8 cellular contexts compared by ENCODE assay signal in the genomic region with DNA sequence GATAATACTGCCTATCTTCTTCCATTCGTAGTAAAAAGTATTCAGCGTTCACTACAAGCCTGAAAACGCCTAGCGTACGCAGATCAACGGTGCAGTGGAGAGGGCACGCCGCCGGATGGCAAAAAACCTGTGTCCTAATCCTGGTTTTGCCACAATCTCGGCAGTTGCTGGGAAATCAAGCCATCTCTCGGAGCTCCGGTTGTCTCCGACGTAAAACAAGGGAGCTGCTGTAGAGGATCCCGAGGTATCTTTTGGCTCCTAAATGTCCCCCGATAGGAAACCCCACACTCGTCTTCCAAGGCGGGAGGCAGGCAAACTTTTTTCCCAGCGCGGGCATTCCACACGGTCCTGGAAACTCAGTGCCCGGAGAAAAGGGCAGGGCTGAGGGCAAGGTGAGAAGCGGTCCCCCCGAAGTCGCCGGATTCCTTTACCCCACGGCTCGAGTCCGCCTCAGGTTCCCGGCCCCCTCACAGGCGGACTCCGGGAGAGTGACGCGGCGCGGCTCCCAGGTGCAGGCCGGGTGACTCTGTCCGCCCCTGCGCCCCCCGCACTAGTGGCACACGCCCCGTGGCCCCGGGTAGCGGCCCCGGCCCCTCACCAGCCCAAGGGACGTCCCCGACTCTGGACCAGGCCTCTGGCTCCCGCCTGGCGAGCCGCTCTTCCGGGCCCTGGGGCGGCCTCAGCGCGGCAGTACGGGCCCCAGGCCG. TPM values are rescaled to one million over a fixed set of nuclear protein-coding genes. Genes with fewer than 3 reads are reported as not detected.
DNase-seq lines count a peak whose midpoint lies in the region; ATAC-seq and TF ChIP-seq lines count a peak whose summit lies in the region.

No MANE protein-coding gene starts in this region.

- TF ChIP-seq EP300 in SK-N-SH (IDR thresholded peaks at IDR 0.05; ENCODE audit: borderline replicate concordance in 1 of 2, low read depth in 1 of 2, low read length in 1 of 2): no peak

- TF ChIP-seq CTCF in GM12873 (IDR thresholded peaks at IDR 0.05; ENCODE audit: insufficient read depth, low read depth, low read length, missing control alignments): peak; percentile 36
- peak; percentile 19; the same call in 1 of the 2 replicates for TF ChIP-seq CTCF in SK-N-SH (IDR thresholded peaks at IDR 0.05)
- peak; percentile 16 for TF ChIP-seq CTCF in astrocyte of the spinal cord (IDR thresholded peaks at IDR 0.05; ENCODE audit: low read depth, low read length)

- CTCF ChIA-PET in SK-N-SH (lab: Yijun Ruan, JAX): interaction anchor here (0.7 to 4.9 kb wide), 26 partner anchors 8 to 485 kb away, joined by 3 to 93 read pairs (median 5); no protein-coding TSS in a partner anchor

- no peak for TF ChIP-seq RAD21 in SK-N-SH (IDR thresholded peaks at IDR 0.05; ENCODE audit: low read length)

- in situ Hi-C loops in astrocyte of the spinal cord (cut with HindIII; ENCODE audit: low sequenced_read_pairs): no loop called here

- intact Hi-C loops in sciatic nerve (cut with DNase I): loop anchor here (5.0 kb wide), 1 partner anchor 56 kb away; no protein-coding TSS in a partner anchor

- H3K9me2 ChIP-seq in SK-N-SH: no peaks in the 10 kb centered on the region

- peak; percentile 64 for DNase-seq in SK-N-SH
- peak; percentile 46 for DNase-seq in astrocyte of the spinal cord (ENCODE audit: low read depth, low spot score)
- DNase-seq in sciatic nerve (ENCODE audit: low spot score): no peak
- DNase-seq in NCI-H1930 (lab: John Stamatoyannopoulos, UW): no peak

- H3K4me1 ChIP-seq in SK-N-SH (ENCODE audit: control insufficient read depth in 1 of 2, insufficient read depth in 2 of 2, low read depth in 1 of 2, low read length in 1 of 2): peaks cover under 1 to 8% of the 10 kb centered on the region in 2 experiments; a peak in 3 of 4 replicates

- H3K27me3 ChIP-seq in SK-N-SH (ENCODE audit: insufficient read depth): no peaks in the 10 kb centered on the region

- H3K9me3 ChIP-seq in SK-N-SH: no peaks in the 10 kb centered on the region

- peak overlapping the region; percentile 94 for H3K9ac ChIP-seq in SK-N-SH

- H3K4me2 ChIP-seq in SK-N-SH: peak overlapping the region; percentile 86

- H3F3A ChIP-seq in SK-N-SH (replicated peaks; ENCODE audit: insufficient read depth): peaks cover 17% of the 10 kb centered on the region

- POLR2A ChIA-PET in SK-N-SH (lab: Yijun Ruan, JAX): interaction anchor here (0.8 to 1.4 kb wide), 4 partner anchors 18 to 275 kb away, joined by 3 to 7 read pairs (median 5); a partner anchor contains a TSS

- H3K4me3 ChIP-seq in SK-N-SH (ENCODE audit: low read depth in 2 of 2, low read length in 1 of 2) (peak overlapping the region; percentile 75 to 96), astrocyte of the spinal cord (ENCODE audit: low read depth, low read length) (peak overlapping the region; percentile 78), iPS-11a (ENCODE audit: low read depth, low read length) (peak overlapping the region; percentile 78)

- peaks cover 0 to 10% of the 10 kb centered on the region in 2 experiments for H3K36me3 ChIP-seq in SK-N-SH (replicated peaks in 1 of 2; ENCODE audit: control insufficient read depth in 1 of 2, insufficient read depth in 2 of 2, low read length in 1 of 2)

- peaks cover 52% of the 10 kb centered on the region for H3K79me2 ChIP-seq in SK-N-SH (ENCODE audit: insufficient read depth)

- ATAC-seq in HG03064 (IDR thresholded peaks at IDR 0.05; ENCODE audit: low read depth, unreplicated experiment) (peak; percentile 22), sciatic nerve (peak; percentile 1), GM19397 (IDR thresholded peaks at IDR 0.05; ENCODE audit: unreplicated experiment) (no peak)

- under 1% methylated on average over 38 of the region's 56 CpGs for WGBS in SK-N-SH (ENCODE audit: low lambda C conversion rate)

- H3K27ac ChIP-seq in SK-N-SH (ENCODE audit: low read depth in 2 of 2, low read length in 1 of 2): peak overlapping the region; percentile 94 to 96

- H4K20me1 ChIP-seq in SK-N-SH (ENCODE audit: insufficient read depth): peaks cover 3% of the 10 kb centered on the region; the same call in 1 of the 2 replicates

- peak overlapping the region; percentile 74 for H2AFZ ChIP-seq in SK-N-SH (ENCODE audit: low read depth)

TF ChIP-seq in SK-N-SH, 30 proteins besides CTCF, POLR2A, EP300 and RAD21:
- TF ChIP-seq JUND (IDR thresholded peaks at IDR 0.05) (no peak), EZH2phosphoT487 (IDR thresholded peaks at IDR 0.05; ENCODE audit: borderline replicate concordance, low read depth) (no peak), MXI1 (IDR thresholded peaks at IDR 0.05; ENCODE audit: low read depth, low read length) (peak; percentile 63; the same call in 1 of the 2 replicates), FOXJ3 (CRISPR knock-in tag; IDR thresholded peaks at IDR 0.05) (no peak)

RNA-seq across cellular contexts. Expression of a gene that starts 0.6 kb away (rescaled TPM):
- polyA plus RNA-seq in SK-N-SH (2012; rRNA removed): 9.3 and 11.7 TPM in 2 replicates
- 10.5 and 11.6 TPM in 2 replicates for polyA plus RNA-seq in SK-N-SH (2012; cell fraction: cytosol; rRNA removed)
- polyA plus RNA-seq in SK-N-SH (2012; cell fraction: nucleus; rRNA removed): 9.6 and 20.4 TPM in 2 replicates
- 34.8 TPM for total RNA-seq in sciatic nerve

RNA-seq across cellular contexts. Expression of a gene that starts 19.7 kb away (rescaled TPM):
- 3.8 and 4.0 TPM in 2 replicates for polyA plus RNA-seq in SK-N-SH (2012; rRNA removed)
- polyA plus RNA-seq in SK-N-SH (2012; cell fraction: cytosol; rRNA removed): 7.0 and 7.9 TPM in 2 replicates
- polyA plus RNA-seq in SK-N-SH (2012; cell fraction: nucleus; rRNA removed): 1.8 and 3.7 TPM in 2 replicates
- total RNA-seq in sciatic nerve: 0.89 TPM

Comparison
In these comparisons a context has a peak if more than half of its experiments do, and no peak if none do; other contexts are left out.
1. DNase-seq: peak in SK-N-SH (single experiment) and astrocyte of the spinal cord (single experiment); none in sciatic nerve (single experiment) and NCI-H1930 (0 of 2).
2. Peak in every context shown above with its lines, with median percentiles within 50 percentile points of each other: CTCF ChIP-seq and H3K4me3 ChIP-seq.